Comparison of ENCODE assay signal across 4 cellular contexts in the genomic region with DNA sequence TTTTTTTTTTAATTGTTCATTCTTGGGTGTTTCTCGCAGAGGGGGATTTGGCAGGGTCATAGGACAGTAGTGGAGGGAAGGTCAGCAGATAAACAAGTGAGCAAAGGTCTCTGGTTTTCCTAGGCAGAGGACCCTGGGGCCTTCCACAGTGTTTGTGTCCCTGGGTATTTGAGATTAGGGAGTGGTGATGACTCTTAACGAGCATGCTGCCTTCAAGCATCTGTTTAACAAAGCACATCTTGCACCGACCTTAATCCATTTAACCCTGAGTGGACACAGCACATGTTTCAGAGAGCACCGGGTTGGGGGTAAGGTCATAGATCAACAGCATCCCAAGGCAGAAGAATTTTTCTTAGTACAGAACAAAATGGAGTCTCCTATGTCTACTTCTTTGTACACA. TPM values are rescaled to one million over a fixed set of nuclear protein-coding genes. Genes with fewer than 3 reads are reported as not detected.
DNase-seq lines count a peak whose midpoint lies in the region; ATAC-seq, FAIRE-seq and TF ChIP-seq lines count a peak whose summit lies in the region.
"Not testable (repeated sequence)": the region's sequence is repeated elsewhere in the genome, so short reads cannot be mapped to it uniquely, and the experiment has no call there.

No MANE protein-coding gene starts in this region.

- not testable (repeated sequence) for H3K9ac ChIP-seq in K562 (ENCODE audit: insufficient read depth in 1 of 2, low read depth in 2 of 2, low read length in 2 of 2); HepG2 (ENCODE audit: insufficient read depth, low read depth, low read length)

- CTCF ChIA-PET in K562 (lab: Yijun Ruan, JAX; ENCODE audit: low intra/inter-chr PET ratio); HepG2 (lab: Yijun Ruan, JAX; ENCODE audit: low intra/inter-chr PET ratio, low total read pairs): not testable (repeated sequence)

- in situ Hi-C loops in K562 (cut with MboI); HepG2 (cut with HindIII; ENCODE audit: extremely low pct_ligation_motif_present, low pct_unique_long_range_greater_than_20kb): not testable (repeated sequence)

- H4K20me1 ChIP-seq in K562 (replicated peaks; ENCODE audit: control insufficient read depth, insufficient read depth, low read length): peaks cover 12% of the 10 kb centered on the region; the same call in 1 of the 2 replicates
- not testable (repeated sequence) for H4K20me1 ChIP-seq in HepG2 (ENCODE audit: insufficient read depth, low read length)

- not testable (repeated sequence) for ATAC-seq in K562, HepG2

- H3K4me2 ChIP-seq in K562 (ENCODE audit: insufficient read depth, low read length); HepG2 (ENCODE audit: low read depth, low read length): not testable (repeated sequence)

- TF ChIP-seq EP300 in K562 (IDR thresholded peaks at IDR 0.05; ENCODE audit: low read length); HepG2 (IDR thresholded peaks at IDR 0.05; ENCODE audit: low read depth in 2 of 2, low read length in 2 of 2); HepG2 (CRISPR knock-in tag; IDR thresholded peaks at IDR 0.05; ENCODE audit: borderline replicate concordance): not testable (repeated sequence)

- TF ChIP-seq RAD21 in K562 (CRISPR knock-in tag; conservative IDR thresholded peaks at IDR 0.05 in 1 of 2, IDR thresholded peaks at IDR 0.05 in 1 of 2); HepG2 (CRISPR knock-in tag; IDR thresholded peaks at IDR 0.05): not testable (repeated sequence)

- not testable (repeated sequence) for H3K9me1 ChIP-seq in K562 (ENCODE audit: control insufficient read depth, insufficient read depth, low read length)

- not testable (repeated sequence) for TF ChIP-seq CTCF in C4-2B (conservative IDR thresholded peaks at IDR 0.05); K562 (IDR thresholded peaks at IDR 0.05 in 2 of 3, conservative IDR thresholded peaks at IDR 0.05 in 1 of 3; ENCODE audit: insufficient read depth in 2 of 3, low read depth in 1 of 3, low read length in 3 of 3); HepG2 (CRISPR knock-in tag; IDR thresholded peaks at IDR 0.05)

- peaks cover 17 to 51% of the 10 kb centered on the region in 2 experiments for H3K4me1 ChIP-seq in K562 (replicated peaks in 1 of 2; ENCODE audit: control insufficient read depth in 2 of 2, insufficient read depth in 2 of 2, low read length in 2 of 2)
- peaks cover 86% of the 10 kb centered on the region for H3K4me1 ChIP-seq in HepG2 (ENCODE audit: insufficient read depth, low read length)

- FAIRE-seq in K562 (lab: Jason Lieb, UNC); HepG2 (lab: Jason Lieb, UNC): not testable (repeated sequence)
- peak; percentile 82 for FAIRE-seq in colon (lab: Jason Lieb, UNC)

- not testable (repeated sequence) for H3K36me3 ChIP-seq in K562 (ENCODE audit: control insufficient read depth, insufficient read depth, low read length); HepG2 (replicated peaks in 1 of 2; ENCODE audit: control insufficient read depth in 1 of 2, insufficient read depth in 2 of 2, low read length in 2 of 2)

- intact Hi-C loops in K562 (cut with micrococcal nuclease): loop anchor here (10.0 kb wide), 1 partner anchor 154 kb away; no protein-coding TSS in a partner anchor
- intact Hi-C loops in HepG2 (cut with micrococcal nuclease; ENCODE audit: unreplicated experiment): not testable (repeated sequence)

- not testable (repeated sequence) for DNase-seq in K562 (ENCODE audit: extremely low read depth in 1 of 4, low spot score in 3 of 4); HepG2 (ENCODE audit: low spot score)

- WGBS in K562 (ENCODE audit: insufficient coverage, low coverage, missing lambda C conversion rate): 20% methylated on average over 2 of the region's 4 CpGs
- 0% methylated on average over 1 of the region's 4 CpGs for WGBS in HepG2 (ENCODE audit: low lambda C conversion rate)

- BruUV-seq in K562 (replicated peaks; lab: Mats Ljungman, UMichigan); HepG2 (replicated peaks; lab: Mats Ljungman, UMichigan): not testable (repeated sequence)

- not testable (repeated sequence) for H3K27me3 ChIP-seq in K562 (ENCODE audit: control insufficient read depth in 2 of 2, insufficient read depth in 2 of 2, low read length in 2 of 2); HepG2 (ENCODE audit: control insufficient read depth in 1 of 2, insufficient read depth in 2 of 2, low read length in 2 of 2)

- peak overlapping the region; percentile 45 for H3K27ac ChIP-seq in C4-2B
- H3K27ac ChIP-seq in K562 (ENCODE audit: extremely low read depth, low read depth, low read length); HepG2 (ENCODE audit: extremely low read length, insufficient read depth, low read length): not testable (repeated sequence)

- H3K9me3 ChIP-seq in K562 (replicated peaks; ENCODE audit: control insufficient read depth, insufficient read depth, low read depth, low read length); HepG2 (ENCODE audit: low read length): not testable (repeated sequence)

- TF ChIP-seq POLR2A in K562 (conservative IDR thresholded peaks at IDR 0.05); HepG2 (IDR thresholded peaks at IDR 0.05; ENCODE audit: insufficient read depth in 1 of 2, low read depth in 2 of 2, low read length in 2 of 2): not testable (repeated sequence)

- H2AFZ ChIP-seq in K562 (ENCODE audit: low read depth, low read length); HepG2 (ENCODE audit: low read length): not testable (repeated sequence)

- POLR2A ChIA-PET in K562 (lab: Yijun Ruan, JAX): interaction anchor here (3.4 kb wide), 1 partner anchor 11 kb away, joined by 16 read pairs; no protein-coding TSS in a partner anchor
- POLR2A ChIA-PET in HepG2 (lab: Yijun Ruan, JAX): not testable (repeated sequence)

- peaks cover 89% of the 10 kb centered on the region for H3K79me2 ChIP-seq in K562 (ENCODE audit: control insufficient read depth, insufficient read depth, low read length)
- peaks cover 68% of the 10 kb centered on the region for H3K79me2 ChIP-seq in HepG2 (ENCODE audit: insufficient read depth, low read length)

- H3K4me3 ChIP-seq in K562; HepG2 (replicated peaks in 1 of 3; ENCODE audit: insufficient read depth in 1 of 3, low read depth in 2 of 3, low read length in 3 of 3): not testable (repeated sequence)

TF ChIP-seq in K562, 482 proteins besides CTCF, POLR2A, EP300 and RAD21 (continues in another document):
- TF ChIP-seq DPF2 (IDR thresholded peaks at IDR 0.05) (peak; percentile 29; the same call in 1 of the 2 replicates), CBFA2T2 (conservative IDR thresholded peaks at IDR 0.05) (peak; percentile 56)

TF ChIP-seq in HepG2, 621 proteins besides CTCF, POLR2A, EP300 and RAD21 (continues in another document):
- TF ChIP-seq HNF4A (CRISPR knock-in tag; IDR thresholded peaks at IDR 0.05): peak; percentile 49; the same call in 1 of the 2 replicates

RNA-seq across cellular contexts. Expression of gene KDM6A, which starts 37.5 kb away (rescaled TPM):
- total RNA-seq in K562 (2011; cell fraction: chromatin; rRNA removed; ENCODE audit: low replicate concordance): 67.4 and 167 TPM in 2 replicates
- total RNA-seq in K562 (2011; cell fraction: nucleolus; rRNA removed): 29.5 and 35.7 TPM in 2 replicates
- 52.1 and 74.0 TPM in 2 replicates for total RNA-seq in K562 (2011; cell fraction: nucleoplasm; rRNA removed)
- 14.6 and 18.8 TPM in 2 replicates for total RNA-seq in K562 (2014; rRNA removed)
- total RNA-seq in K562 (2014; rRNA removed; fragmentation: Illumina TruSeq; extraction: Trizol): 26.9 and 28.3 TPM in 2 replicates
- 21.7 and 22.9 TPM in 2 replicates for total RNA-seq in K562 (2015; rRNA removed; fragmentation: Illumina TruSeq; extraction: Trizol)
- total RNA-seq in K562 (2021): 21.0 and 27.5 TPM in 2 replicates
- 34.3 and 38.0 TPM in 2 replicates for polyA plus RNA-seq in K562 (2011; rRNA removed)
- 17.2 and 18.4 TPM in 2 replicates for polyA plus RNA-seq in K562 (2011; cell fraction: cytosol; rRNA removed)
- polyA plus RNA-seq in K562 (2011; cell fraction: nucleus; rRNA removed): 53.5 and 79.2 TPM in 2 replicates
- polyA plus RNA-seq in K562 (2012): 14.1 and 18.4 TPM in 2 replicates
- 25.3 and 25.5 TPM in 2 replicates for polyA plus RNA-seq in K562 (2014; fragmentation: Illumina TruSeq; extraction: Trizol)
- polyA plus RNA-seq in K562 (2014; fragmentation: Nextera tagmentation; extraction: Ambion mirVana): 1 to 10 TPM; 8.4 to 8.9 TPM
- 16.2 and 23.4 TPM in 2 replicates for polyA plus RNA-seq in K562 (2014; rRNA removed)
- polyA minus RNA-seq in K562 (2011; rRNA and poly(A)+ RNA removed): 67.2 and 73.7 TPM in 2 replicates
- 24.0 and 30.0 TPM in 2 replicates for polyA minus RNA-seq in K562 (2011; cell fraction: cytosol; rRNA and poly(A)+ RNA removed)
- polyA minus RNA-seq in K562 (2011; cell fraction: nucleus; rRNA and poly(A)+ RNA removed): 39.2 and 66.4 TPM in 2 replicates
- total RNA-seq in HepG2 (2016; rRNA removed; fragmentation: Illumina TruSeq; extraction: Trizol): 18.2 and 23.1 TPM in 2 replicates
- 2.7 and 3.0 TPM in 2 replicates for total RNA-seq in HepG2 (2016; cell fraction: cytosol; rRNA removed; fragmentation: Illumina TruSeq; extraction: Trizol; ENCODE audit: low read depth)
- 17.0 and 20.8 TPM in 2 replicates for total RNA-seq in HepG2 (2016; cell fraction: insoluble cytoplasmic fraction; rRNA removed; fragmentation: Illumina TruSeq; extraction: Trizol)
- total RNA-seq in HepG2 (2016; cell fraction: membrane; rRNA removed; fragmentation: Illumina TruSeq; extraction: Trizol): 7.9 and 9.7 TPM in 2 replicates
- total RNA-seq in HepG2 (2016; cell fraction: nucleus; rRNA removed; fragmentation: Illumina TruSeq; extraction: Trizol): 37.4 and 39.2 TPM in 2 replicates
- polyA plus RNA-seq in HepG2 (2011; rRNA removed): 15.7 and 16.7 TPM in 2 replicates
- 9.4 and 11.1 TPM in 2 replicates for polyA plus RNA-seq in HepG2 (2011; cell fraction: cytosol; rRNA removed)
- 22.0 and 22.7 TPM in 2 replicates for polyA plus RNA-seq in HepG2 (2011; cell fraction: nucleus; rRNA removed)
- polyA plus RNA-seq in HepG2 (2012): 15.3 and 16.9 TPM in 2 replicates
- 0.28 and 0.36 TPM in 2 replicates for polyA plus RNA-seq in HepG2 (2016; cell fraction: cytosol; fragmentation: Illumina TruSeq; extraction: Trizol; ENCODE audit: low read depth)
- 14.5 and 16.0 TPM in 2 replicates for polyA plus RNA-seq in HepG2 (2016; cell fraction: insoluble cytoplasmic fraction; fragmentation: Illumina TruSeq; extraction: Trizol; ENCODE audit: low read depth)
- 2.1 and 2.9 TPM in 2 replicates for polyA plus RNA-seq in HepG2 (2016; cell fraction: membrane; fragmentation: Illumina TruSeq; extraction: Trizol; ENCODE audit: low read depth)
- polyA plus RNA-seq in HepG2 (2016; cell fraction: nucleus; fragmentation: Illumina TruSeq; extraction: Trizol; ENCODE audit: insufficient read depth, low read depth): 34.7 and 43.7 TPM in 2 replicates
- 37.7 and 71.1 TPM in 2 replicates for polyA minus RNA-seq in HepG2 (2011; rRNA and poly(A)+ RNA removed; ENCODE audit: low replicate concordance)
- polyA minus RNA-seq in HepG2 (2011; cell fraction: cytosol; rRNA and poly(A)+ RNA removed): 13.8 and 17.6 TPM in 2 replicates
- 81.7 and 86.5 TPM in 2 replicates for polyA minus RNA-seq in HepG2 (2011; cell fraction: nucleus; rRNA and poly(A)+ RNA removed)
